14 cellular contexts compared by ENCODE assay signal in the genomic region with DNA sequence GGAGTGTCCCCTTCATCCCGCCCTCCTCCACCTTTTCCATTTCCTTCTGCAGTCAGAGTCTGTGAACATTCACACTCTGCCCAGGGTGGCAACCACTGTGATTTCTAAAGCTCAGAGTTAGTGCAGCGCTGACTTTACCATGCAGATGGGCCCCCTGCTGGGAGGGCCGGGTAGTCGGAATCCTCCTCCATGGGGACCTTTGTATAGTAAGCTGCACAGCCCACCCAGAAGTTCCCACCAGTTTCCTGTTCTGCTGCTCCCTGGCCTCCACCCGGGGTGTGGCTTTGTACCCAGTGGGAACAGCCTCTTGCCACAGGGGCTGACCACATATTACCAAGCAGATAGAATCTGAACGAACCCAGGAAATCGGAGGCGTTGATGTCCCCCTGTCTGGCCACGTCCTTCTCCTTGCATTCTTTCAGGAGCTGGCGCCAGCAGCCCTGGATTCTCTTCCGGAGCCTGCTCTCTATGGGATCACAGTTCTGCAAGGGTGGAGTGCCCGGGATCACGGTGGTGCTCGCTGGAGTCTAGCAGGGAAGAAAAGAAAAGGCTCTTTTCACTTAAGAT.
DNase-seq lines count a peak whose midpoint lies in the region; ATAC-seq, FAIRE-seq and TF ChIP-seq lines count a peak whose summit lies in the region.
"Had no signal": no experiment of that assay in that cellular context is flagged by ENCODE, and none has a peak within 500 bp of the region (broad histone marks: within the 10 kb centered on the region; RNA-seq: fewer than 3 reads in every experiment).

No MANE protein-coding gene starts in this region.

- H3K27me3 ChIP-seq in breast epithelium (no peaks in the 10 kb centered on the region), GM12878 (replicated peaks in 1 of 2; ENCODE audit: control insufficient read depth in 2 of 2, insufficient read depth in 2 of 2, low read length in 1 of 2) (no peaks in the 10 kb centered on the region; a peak in 2 of 4 replicates)
- H3K27me3 ChIP-seq: adrenal gland, neutrophil had no signal

- H3K36me3 Mint-ChIP-seq in MCF 10A (ENCODE audit: insufficient read depth, unreplicated experiment) = peaks cover 6% of the 10 kb centered on the region
- no peaks in the 10 kb centered on the region for H3K36me3 Mint-ChIP-seq in activated naive CD4-positive, alpha-beta T cell treated with anti-CD3 and anti-CD28 coated beads, Interleukin-2, amount 50 U/mL, for 72 hours

- no peaks in the 10 kb centered on the region for H4K20me1 ChIP-seq in GM12878 (ENCODE audit: control insufficient read depth, insufficient read depth)

- TF ChIP-seq POLR2A in breast epithelium (IDR thresholded peaks at IDR 0.05) (no peak), GM12878 (IDR thresholded peaks at IDR 0.05; ENCODE audit: low read depth, low read length) (no peak)

- TF ChIP-seq CTCF in MCF 10A (IDR thresholded peaks at IDR 0.05; ENCODE audit: unreplicated experiment) (no peak), breast epithelium (IDR thresholded peaks at IDR 0.05) (no peak), GM12878 (IDR thresholded peaks at IDR 0.05 in 2 of 3, conservative IDR thresholded peaks at IDR 0.05 in 1 of 3; ENCODE audit: control insufficient read depth in 2 of 3, extremely low read depth in 1 of 3, insufficient read depth in 1 of 3, low read depth in 3 of 3, low read length in 3 of 3) (peak; percentile 18 to 31 (median 28); a peak in 4 of 6 replicates)

- RAD21 ChIA-PET in GM12878 (lab: Charles Lee; ENCODE audit: unreplicated experiment) = no interaction called here

- H3K36me3 ChIP-seq in breast epithelium (no peaks in the 10 kb centered on the region), GM12878 (ENCODE audit: control insufficient read depth in 2 of 2, insufficient read depth in 2 of 2, low read length in 1 of 2) (no peaks in the 10 kb centered on the region)
- H3K36me3 ChIP-seq: adrenal gland, neutrophil had no signal

- FAIRE-seq in GM12878 (lab: Jason Lieb, UNC) = no peak

- CTCF ChIA-PET in MCF 10A (lab: Yijun Ruan, JAX) (no interaction called here), GM12878 (lab: Yijun Ruan, JAX) (no interaction called here), HEK293T (lab: Yijun Ruan, JAX) (interaction anchor here (1.1 kb wide), 1 partner anchor 21 kb away, joined by 4 read pairs; no protein-coding TSS in a partner anchor)

- SMC1A ChIA-PET in GM12878 (lab: Charles Lee; ENCODE audit: uncharacterized antibody, unreplicated experiment) = no interaction called here

- H3K9me3 Mint-ChIP-seq in MCF 10A (ENCODE audit: unreplicated experiment) = no peaks in the 10 kb centered on the region
- H3K9me3 Mint-ChIP-seq in activated naive CD4-positive, alpha-beta T cell treated with anti-CD3 and anti-CD28 coated beads, Interleukin-2, amount 50 U/mL, for 72 hours = no peaks in the 10 kb centered on the region
- H3K9me3 Mint-ChIP-seq: activated T-cell treated with anti-CD3 and anti-CD28 coated beads, Interleukin-2, amount 50 U/mL, for 24 hours had no signal

- DNase-seq in MCF 10A (ENCODE audit: unreplicated experiment) = peak; percentile 14
- no peak for DNase-seq in breast epithelium (ENCODE audit: low spot score in 2 of 2)
- peak; percentile 35 for DNase-seq in NAMALWA (ENCODE audit: low spot score)
- DNase-seq in GM12878 (ENCODE audit: low read depth, low spot score) = no peak
- no peak for DNase-seq in HEK293T (ENCODE audit: extremely low spot score)
- no peak for DNase-seq in EL
- DNase-seq in activated naive CD4-positive, alpha-beta T cell treated with anti-CD3 and anti-CD28 coated beads, Interleukin-2, amount 50 U/mL, for 72 hours (ENCODE audit: low spot score in 2 of 2) = no peak
- DNase-seq: activated T-cell treated with anti-CD3 and anti-CD28 coated beads, Interleukin-2, amount 50 U/mL, for 24 hours; NCI-H446; Right ventricle myocardium superior had no signal

- in situ Hi-C loops in GM12878 (cut with MboI) = no loop called here

- H3K4me3 Mint-ChIP-seq in MCF 10A (ENCODE audit: unreplicated experiment) = no peak overlapping the region
- H3K4me3 Mint-ChIP-seq: activated T-cell treated with anti-CD3 and anti-CD28 coated beads, Interleukin-2, amount 50 U/mL, for 24 hours; WTC11 had no signal

- POLR2A ChIA-PET in MCF 10A (lab: Yijun Ruan, JAX) (no interaction called here), GM12878 (lab: Charles Lee) (no interaction called here), HEK293T (lab: Yijun Ruan, JAX) (no interaction called here)

- peak; percentile 45; the same call in 1 of the 2 replicates for TF ChIP-seq RAD21 in GM12878 (IDR thresholded peaks at IDR 0.05; ENCODE audit: insufficient read depth, low read depth, low read length)

- TF ChIP-seq EP300 in GM12878 (IDR thresholded peaks at IDR 0.05; ENCODE audit: borderline replicate concordance in 1 of 2, control insufficient read depth in 1 of 2, low read depth in 2 of 2, low read length in 2 of 2) = no peak

- H3K9me3 ChIP-seq in breast epithelium = peaks cover 4 to 6% of the 10 kb centered on the region in 2 donors
- no peaks in the 10 kb centered on the region for H3K9me3 ChIP-seq in GM12878 (replicated peaks; ENCODE audit: control insufficient read depth, insufficient read depth, low read length)
- H3K9me3 ChIP-seq: neutrophil had no signal

- BruUV-seq in MCF 10A (replicated peaks; lab: Mats Ljungman, UMichigan) = no TSS peak
- BruUV-seq in GM12878 (replicated peaks; lab: Mats Ljungman, UMichigan) = no TSS peak

- H3K79me2 ChIP-seq in GM12878 (ENCODE audit: control insufficient read depth, insufficient read depth, low read length) = no peaks in the 10 kb centered on the region

- no peak overlapping the region for H3K9ac ChIP-seq in GM12878 (ENCODE audit: control insufficient read depth, insufficient read depth, low read length)

- no peak overlapping the region for H3K27ac Mint-ChIP-seq in MCF 10A (ENCODE audit: low read depth, unreplicated experiment)
- H3K27ac Mint-ChIP-seq in activated naive CD4-positive, alpha-beta T cell treated with anti-CD3 and anti-CD28 coated beads, Interleukin-2, amount 50 U/mL, for 72 hours = peak overlapping the region in 1 of 2 donors; percentile 67
- H3K27ac Mint-ChIP-seq: activated T-cell treated with anti-CD3 and anti-CD28 coated beads, Interleukin-2, amount 50 U/mL, for 24 hours; WTC11 had no signal

- 0 out of 3 replicates have a peak, but pooled peaks have one; percentile 34 for ATAC-seq in GM12878
- ATAC-seq in HG02678 (IDR thresholded peaks at IDR 0.05; ENCODE audit: unreplicated experiment) = no peak
- ATAC-seq in activated naive CD4-positive, alpha-beta T cell treated with anti-CD3 and anti-CD28 coated beads, Interleukin-2, amount 50 U/mL, for 72 hours = no peak
- ATAC-seq: WTC11 had no signal

- no peak overlapping the region for H2AFZ ChIP-seq in GM12878 (ENCODE audit: control insufficient read depth, low read depth, low read length)

- H3K27me3 Mint-ChIP-seq in MCF 10A (ENCODE audit: insufficient read depth, unreplicated experiment) = peaks cover 39% of the 10 kb centered on the region

- no peak overlapping the region for H3K4me2 ChIP-seq in GM12878 (ENCODE audit: control insufficient read depth, insufficient read depth)

- intact Hi-C loops in MCF 10A (cut with micrococcal nuclease) (no loop called here), breast epithelium (cut with DNase I; ENCODE audit: low total_unique reads) (no loop called here), GM12878 (cut with micrococcal nuclease; ENCODE audit: unreplicated experiment) (no loop called here)

- H3K4me1 ChIP-seq in breast epithelium = no peaks in the 10 kb centered on the region
- no peaks in the 10 kb centered on the region for H3K4me1 ChIP-seq in GM12878 (ENCODE audit: control insufficient read depth, insufficient read depth, low read length)
- H3K4me1 ChIP-seq: adrenal gland had no signal

- H3K4me3 ChIP-seq in breast epithelium (no peak overlapping the region), GM12878 (no peak overlapping the region)
- H3K4me3 ChIP-seq: adrenal gland had no signal

- H3K27ac ChIP-seq in breast epithelium (no peak overlapping the region), GM12878 (ENCODE audit: control insufficient read depth, insufficient read depth) (no peak overlapping the region)
- H3K27ac ChIP-seq: adrenal gland, neutrophil had no signal

- 42% methylated on average over 14 of the region's 14 CpGs for WGBS in GM12878 (ENCODE audit: insufficient coverage, insufficient replicate concordance, low lambda C conversion rate, missing lambda C conversion rate)

- peaks cover 9% of the 10 kb centered on the region for H3K4me1 Mint-ChIP-seq in MCF 10A (ENCODE audit: insufficient read depth, unreplicated experiment)

TF ChIP-seq in GM12878, 131 proteins besides CTCF, POLR2A, EP300 and RAD21:
- no peak for TF ChIP-seq IKZF1 (conservative IDR thresholded peaks at IDR 0.05)
- TF ChIP-seq BHLHE40 (IDR thresholded peaks at IDR 0.05; ENCODE audit: borderline replicate concordance in 1 of 2, low read depth in 2 of 2, low read length in 1 of 2) = no peak
- no peak for TF ChIP-seq ESRRA (IDR thresholded peaks at IDR 0.05; ENCODE audit: low read length)
TF ChIP-seq in GM12878: peak in this region for 0.

TF ChIP-seq in HEK293T, 16 proteins besides CTCF, POLR2A, EP300 and RAD21:
- no peak for TF ChIP-seq FOXA1 (IDR thresholded peaks at IDR 0.05)
- TF ChIP-seq FOXK2 (IDR thresholded peaks at IDR 0.05) = no peak
- no peak for TF ChIP-seq L3MBTL2 (conservative IDR thresholded peaks at IDR 0.05)
- TF ChIP-seq LEF1 (IDR thresholded peaks at IDR 0.05; ENCODE audit: borderline replicate concordance) = no peak
- TF ChIP-seq SP1 (IDR thresholded peaks at IDR 0.05) = no peak
- no peak for TF ChIP-seq NFRKB (IDR thresholded peaks at IDR 0.05)
- no peak for TF ChIP-seq FOXM1 (IDR thresholded peaks at IDR 0.05; ENCODE audit: borderline replicate concordance)
- TF ChIP-seq TARDBP (IDR thresholded peaks at IDR 0.05) = no peak
- no peak for TF ChIP-seq BHLHE40 (IDR thresholded peaks at IDR 0.05; ENCODE audit: borderline replicate concordance)
- no peak for TF ChIP-seq ELF4 (IDR thresholded peaks at IDR 0.05)
- TF ChIP-seq, protein P1, sequence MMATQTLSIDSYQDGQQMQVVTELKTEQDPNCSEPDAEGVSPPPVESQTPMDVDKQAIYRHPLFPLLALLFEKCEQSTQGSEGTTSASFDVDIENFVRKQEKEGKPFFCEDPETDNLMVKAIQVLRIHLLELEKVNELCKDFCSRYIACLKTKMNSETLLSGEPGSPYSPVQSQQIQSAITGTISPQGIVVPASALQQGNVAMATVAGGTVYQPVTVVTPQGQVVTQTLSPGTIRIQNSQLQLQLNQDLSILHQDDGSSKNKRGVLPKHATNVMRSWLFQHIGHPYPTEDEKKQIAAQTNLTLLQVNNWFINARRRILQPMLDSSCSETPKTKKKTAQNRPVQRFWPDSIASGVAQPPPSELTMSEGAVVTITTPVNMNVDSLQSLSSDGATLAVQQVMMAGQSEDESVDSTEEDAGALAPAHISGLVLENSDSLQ (IDR thresholded peaks at IDR 0.05) = no peak
- TF ChIP-seq ARNT (IDR thresholded peaks at IDR 0.05) = no peak

Comparison
In these comparisons a context has a peak if more than half of its experiments do, and no peak if none do; other contexts are left out.
1. DNase-seq: peak in MCF 10A (single experiment) and NAMALWA (single experiment); none in breast epithelium (0 of 2), GM12878 (single experiment), HEK293T (single experiment), EL (single experiment) and activated naive CD4-positive, alpha-beta T cell treated with anti-CD3 and anti-CD28 coated beads, Interleukin-2, amount 50 U/mL, for 72 hours (0 of 2).
2. CTCF ChIP-seq: peak in GM12878 (3 of 3); none in MCF 10A (single experiment) and breast epithelium (0 of 3).